Comparison of ENCODE assay signal across 20 cellular contexts in genomic region chr10:52258791-52259427, GRCh38. TPM values are rescaled to one million over a fixed set of nuclear protein-coding genes. Genes with fewer than 3 reads are reported as not detected.
DNase-seq lines count a peak whose midpoint lies in the region; ATAC-seq, FAIRE-seq and TF ChIP-seq lines count a peak whose summit lies in the region.
"Had no signal": no experiment of that assay in that cellular context is flagged by ENCODE, and none has a peak within 500 bp of the region (broad histone marks: within the 10 kb centered on the region; RNA-seq: fewer than 3 reads in every experiment).

No MANE protein-coding gene starts in this region.

- H3K36me3 Mint-ChIP-seq in activated CD4-positive, alpha-beta memory T cell treated with anti-CD3 and anti-CD28 coated beads for 36 hours, result no peaks in the 10 kb centered on the region

- H3K27ac ChIP-seq in heart right ventricle (peak overlapping the region in 4 of 10 donors; percentile 10 to 56 (median 46)), psoas muscle (peak overlapping the region; percentile 74), ovary (no peak overlapping the region)
- H3K27ac ChIP-seq: SJCRH30 had no signal

- CTCF ChIA-PET in activated CD4-positive, alpha-beta memory T cell treated with anti-CD3 and anti-CD28 coated beads for 36 hours (lab: Charles Lee), result no interaction called here

- H3K27me3 ChIP-seq in heart right ventricle (no peaks in the 10 kb centered on the region), psoas muscle (ENCODE audit: insufficient read depth in 3 of 3, low read length in 2 of 3) (no peaks in the 10 kb centered on the region), ovary (no peaks in the 10 kb centered on the region)
- H3K27me3 ChIP-seq: SJCRH30 had no signal

- no peak overlapping the region for H3K4me3 Mint-ChIP-seq in activated CD4-positive, alpha-beta memory T cell treated with anti-CD3 and anti-CD28 coated beads for 36 hours

- H3K36me3 ChIP-seq in heart right ventricle, result no peaks in the 10 kb centered on the region
- H3K36me3 ChIP-seq in psoas muscle (ENCODE audit: insufficient read depth in 1 of 2, low read depth in 1 of 2), result no peaks in the 10 kb centered on the region
- no peaks in the 10 kb centered on the region for H3K36me3 ChIP-seq in ovary
- H3K36me3 ChIP-seq: SJCRH30 had no signal

- H3K4me1 ChIP-seq in heart right ventricle (peaks cover 0 to 22% (median 7%) of the 10 kb centered on the region in 9 donors), psoas muscle (peaks cover 31% of the 10 kb centered on the region), ovary (ENCODE audit: insufficient read depth) (peaks cover 1% of the 10 kb centered on the region)

- TF ChIP-seq POLR2A in ovary (IDR thresholded peaks at IDR 0.05), result no peak
- TF ChIP-seq POLR2A in lower leg skin (IDR thresholded peaks at IDR 0.05), result no peak

- no peaks in the 10 kb centered on the region for H3K27me3 Mint-ChIP-seq in activated CD4-positive, alpha-beta memory T cell treated with anti-CD3 and anti-CD28 coated beads for 36 hours

- no peak for DNase-seq in GM19239 (ENCODE audit: insufficient read length, low spot score)
- DNase-seq in OCI-M1 (lab: John Stamatoyannopoulos, UW), result peak; percentile 23
- no peak for DNase-seq in heart right ventricle
- DNase-seq in psoas muscle, result no peak
- DNase-seq in COR-L47 (lab: John Stamatoyannopoulos, UW), result no peak
- DNase-seq in activated CD4-positive, alpha-beta memory T cell treated with anti-CD3 and anti-CD28 coated beads for 36 hours, result no peak
- DNase-seq in ovary, result no peak
- no peak for DNase-seq in lower leg skin (ENCODE audit: low spot score in 2 of 2)
- DNase-seq: C1 segment of cervical spinal cord, DMS79, GDM1, GOT3, NCI-H1105 treated with DMSO at 0.1 percent for 48 hours, NCI-H187 treated with DMSO at 0.1 percent for 48 hours, NCI-H2171, NCI-H446 treated with DMSO at 0.1 percent for 48 hours, NCI-H774 had no signal

- 69 to 80% methylated on average over 1 of the region's 1 CpG for WGBS in heart right ventricle, 2 donors
- WGBS in psoas muscle, 3 donors, result 27 to 51% (median 50%) methylated on average over 1 of the region's 1 CpG
- 72 to 82% (median 73%) methylated on average over 1 of the region's 1 CpG for WGBS in ovary, 3 donors
- WGBS in lower leg skin, 2 donors, result 91% methylated on average over 1 of the region's 1 CpG

- no peak for TF ChIP-seq EP300 in ovary (IDR thresholded peaks at IDR 0.05)

- no peaks in the 10 kb centered on the region for H3K4me1 Mint-ChIP-seq in activated CD4-positive, alpha-beta memory T cell treated with anti-CD3 and anti-CD28 coated beads for 36 hours (ENCODE audit: low read depth)

- H3K4me3 ChIP-seq in heart right ventricle, result no peak overlapping the region
- peak overlapping the region; percentile 4 for H3K4me3 ChIP-seq in psoas muscle
- no peak overlapping the region for H3K4me3 ChIP-seq in ovary
- H3K4me3 ChIP-seq in lower leg skin (ENCODE audit: low read depth, poor library complexity, severe bottlenecking), result no peak overlapping the region
- H3K4me3 ChIP-seq: K562, SJCRH30 had no signal

- ATAC-seq in heart right ventricle (peak in 7 of 8 donors; percentile 49 to 84 (median 76)), psoas muscle (peak; percentile 84 to 92 (median 90))
- ATAC-seq: K562 had no signal

- TF ChIP-seq CTCF in heart right ventricle (IDR thresholded peaks at IDR 0.05), result no peak
- TF ChIP-seq CTCF in psoas muscle (IDR thresholded peaks at IDR 0.05), result no peak
- TF ChIP-seq CTCF in ovary (IDR thresholded peaks at IDR 0.05), result no peak
- no peak for TF ChIP-seq CTCF in lower leg skin (IDR thresholded peaks at IDR 0.05)

- H3K27ac Mint-ChIP-seq in activated CD4-positive, alpha-beta memory T cell treated with anti-CD3 and anti-CD28 coated beads for 36 hours, result no peak overlapping the region

- H3K9me3 ChIP-seq in heart right ventricle (no peaks in the 10 kb centered on the region), psoas muscle (no peaks in the 10 kb centered on the region), ovary (no peaks in the 10 kb centered on the region)
- H3K9me3 ChIP-seq: SJCRH30 had no signal

- FAIRE-seq in GM19239 (lab: Jason Lieb, UNC), result peak; percentile 4
- FAIRE-seq: HTR-8/SVneo, K562 had no signal

- intact Hi-C loops in heart right ventricle (cut with DNase I) (no loop called here), psoas muscle (cut with DNase I) (no loop called here), ovary (cut with DNase I) (no loop called here), lower leg skin (cut with DNase I; ENCODE audit: low total_unique reads) (no loop called here)
- intact Hi-C loops in activated CD4-positive, alpha-beta memory T cell treated with anti-CD3 and anti-CD28 coated beads for 36 hours (cut with micrococcal nuclease), result no loop called here

- H3K9me3 Mint-ChIP-seq in activated CD4-positive, alpha-beta memory T cell treated with anti-CD3 and anti-CD28 coated beads for 36 hours, result no peaks in the 10 kb centered on the region

- POLR2A ChIA-PET in activated CD4-positive, alpha-beta memory T cell treated with anti-CD3 and anti-CD28 coated beads for 36 hours (lab: Charles Lee), result no interaction called here

RNA-seq across cellular contexts. Expression of gene DKK1, which starts 55.2 kb away (rescaled TPM):
- total RNA-seq in heart right ventricle, result 1 to 10 TPM in 1 of 10 donors, under 1 TPM in 4, not detected in 5; 0.26 to 1.2 (median 0.47) TPM
- 1 to 10 TPM in 1 of 2 donors, under 1 TPM in 1; 0.66 to 5.1 TPM for polyA plus RNA-seq in heart right ventricle
- under 1 TPM in 3 of 4 donors, not detected in 1; 0.17 to 0.42 (median 0.24) TPM for total RNA-seq in psoas muscle
- under 1 TPM; 0.09 to 0.77 (median 0.16) TPM for polyA plus RNA-seq in psoas muscle
- not detected for total RNA-seq in activated CD4-positive, alpha-beta memory T cell treated with anti-CD3 and anti-CD28 coated beads for 36 hours
- total RNA-seq in ovary, result 1 to 10 TPM in 2 of 7 donors, under 1 TPM in 3, not detected in 2; 0.42 to 2.0 (median 0.57) TPM
- 1 to 10 TPM in 1 of 2 donors, under 1 TPM in 1; 0.27 to 4.2 TPM for polyA plus RNA-seq in ovary
- total RNA-seq in lower leg skin, result 10 to 100 TPM; 27.7 to 68.9 (median 35.5) TPM
- polyA plus RNA-seq: K562 had no signal

Comparison
In these comparisons a context has a peak if more than half of its experiments do, and no peak if none do; other contexts are left out.
1. RNA of gene DKK1, which starts 55.2 kb away (total RNA-seq): 27.7 to 68.9 TPM in lower leg skin; 0.42 to 2.0 TPM in ovary, 0.26 to 1.2 TPM in heart right ventricle, 0.17 to 0.42 TPM in psoas muscle and not detected in activated CD4-positive, alpha-beta memory T cell treated with anti-CD3 and anti-CD28 coated beads for 36 hours; every median in the first group is over 4 times any median in the second.